In the genomic region with DNA sequence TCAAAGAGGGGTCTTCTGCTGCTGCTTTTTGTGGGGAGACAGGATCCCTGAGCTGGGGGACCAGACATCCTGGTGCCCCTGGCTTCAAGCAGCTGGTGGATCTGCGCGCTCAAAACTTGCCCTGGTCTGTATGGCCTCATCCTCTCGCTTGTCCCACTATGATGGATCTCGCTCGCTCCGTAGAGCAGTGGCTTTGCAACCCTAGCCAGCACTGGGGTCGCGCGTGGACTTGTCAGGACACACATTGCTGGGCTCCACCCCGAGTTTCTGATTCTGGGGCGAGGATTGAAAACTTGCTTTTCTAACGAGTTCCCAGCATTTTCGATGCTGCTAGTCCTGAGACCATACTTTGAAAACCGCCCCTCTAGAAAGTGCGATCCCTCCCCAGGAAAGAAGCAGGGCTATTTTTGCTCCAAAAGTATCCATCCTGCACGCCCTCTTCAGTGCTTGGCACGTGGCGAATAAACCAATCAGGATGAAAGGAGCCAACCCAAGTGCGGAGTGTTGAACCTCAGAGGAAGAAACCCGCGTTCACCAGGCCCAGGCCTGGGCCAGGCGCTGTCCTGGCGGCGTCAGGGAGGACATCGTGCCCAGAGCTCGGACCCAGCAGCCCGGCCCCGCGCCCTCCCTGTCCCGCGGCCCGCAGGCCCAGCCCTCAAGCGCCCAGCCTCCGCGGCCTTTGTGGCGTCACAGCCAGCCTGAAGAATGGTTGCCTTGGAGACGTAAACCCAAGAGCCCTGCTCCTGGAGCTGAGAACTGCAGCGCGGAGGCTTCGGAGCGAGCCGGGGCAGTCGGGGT, we compare ENCODE assay signal across 10 cellular contexts. TPM values are rescaled to one million over a fixed set of nuclear protein-coding genes. Genes with fewer than 3 reads are reported as not detected.
A peak's percentile ranks its signal among the peaks of the same experiment; 100 is the strongest.
DNase-seq lines count a peak whose midpoint lies in the region; ATAC-seq and TF ChIP-seq lines count a peak whose summit lies in the region.
"Had no signal": no experiment of that assay in that cellular context is flagged by ENCODE, and none has a peak within 500 bp of the region (broad histone marks: within the 10 kb centered on the region; RNA-seq: fewer than 3 reads in every experiment).

A gene (plus strand): TSS at position 731 of the 798 bp plus-strand sequence. CDS start 1,092 bp downstream, outside the sequence.

- H3K9me3 ChIP-seq in mucosa of descending colon (no peaks in the 10 kb centered on the region), aorta (ENCODE audit: control insufficient read depth, low read length) (no peaks in the 10 kb centered on the region)
- H3K9me3 ChIP-seq: SK-N-SH had no signal

- H3K27me3 ChIP-seq in aorta (ENCODE audit: control insufficient read depth in 1 of 2, insufficient read depth in 2 of 2, low read length in 1 of 2), result no peaks in the 10 kb centered on the region

- ATAC-seq in Right ventricle myocardium superior (ENCODE audit: poor library complexity) (peak; percentile 73), mucosa of descending colon (peak; percentile 27), aorta (ENCODE audit: low FRiP score) (peak; percentile 74), HG03135 (IDR thresholded peaks at IDR 0.05; ENCODE audit: unreplicated experiment) (no peak), GM19452 (IDR thresholded peaks at IDR 0.05; ENCODE audit: unreplicated experiment) (no peak)

- intact Hi-C loops in Right ventricle myocardium superior (cut with DNase I) (loop anchor here (5.0 kb wide), 1 partner anchor 262 kb away; no protein-coding TSS in a partner anchor), cardiac septum (cut with DNase I) (no loop called here), mucosa of descending colon (cut with DNase I, micrococcal nuclease) (loop anchor here (5.0 to 10.0 kb wide), 3 partner anchors 137 to 260 kb away; no protein-coding TSS in a partner anchor), aorta (cut with DNase I) (no loop called here)

- H3K4me1 ChIP-seq in mucosa of descending colon (ENCODE audit: low read depth) (no peaks in the 10 kb centered on the region), aorta (ENCODE audit: control insufficient read depth in 1 of 2, insufficient read depth in 2 of 2, low read length in 2 of 2) (no peaks in the 10 kb centered on the region)

- H3K4me3 ChIP-seq in mucosa of descending colon (no peak within 1 kb of the TSS), aorta (ENCODE audit: low read length in 2 of 2) (no peak within 1 kb of the TSS)
- H3K4me3 ChIP-seq: BLaER1 treated with 17β-estradiol and CSF1 and Interleukin-3, amounts not matched to agents 10 nM and 100 nM had no signal

- H3K36me3 ChIP-seq in mucosa of descending colon (ENCODE audit: low read depth), result no peaks in the 10 kb centered on the region
- H3K36me3 ChIP-seq in aorta (ENCODE audit: control insufficient read depth in 1 of 2, insufficient read depth in 2 of 2, low read length in 1 of 2), result no peaks in the 10 kb centered on the region
- H3K36me3 ChIP-seq: BLaER1 treated with 17β-estradiol and CSF1 and Interleukin-3, amounts not matched to agents 10 nM and 100 nM had no signal

- H3K27ac ChIP-seq in aorta (ENCODE audit: low read depth in 1 of 2, low read length in 2 of 2), result no peak within 1 kb of the TSS
- H3K27ac ChIP-seq: BLaER1 treated with 17β-estradiol and CSF1 and Interleukin-3, amounts not matched to agents 10 nM and 100 nM had no signal

- DNase-seq in Right ventricle myocardium superior, result peak; percentile 71
- no peak for DNase-seq in cardiac septum (ENCODE audit: low spot score)
- peak; percentile 24 for DNase-seq in fibroblast of gingiva (ENCODE audit: low read depth)
- DNase-seq in mucosa of descending colon, result peak in 1 of 3 donors; percentile 17
- peak; percentile 78 to 85 for DNase-seq in aorta
- DNase-seq in stimulated activated naive CD4-positive, alpha-beta T cell treated with Interleukin-2 at 50 U/mL for 16 hours (lab: John Stamatoyannopoulos, UW), result no peak
- DNase-seq: SK-N-SH had no signal

- 30 to 35% methylated on average over 37 to 43 of the region's 43 CpGs for WGBS in aorta, 2 donors

- TF ChIP-seq CTCF in mucosa of descending colon (IDR thresholded peaks at IDR 0.05), result no peak

RNA-seq across cellular contexts. Expression of the gene that starts here (rescaled TPM):
- total RNA-seq in Right ventricle myocardium superior, result not detected
- not detected for total RNA-seq in cardiac septum
- total RNA-seq in mucosa of descending colon, result not detected
- total RNA-seq in aorta, result not detected
- not detected for polyA plus RNA-seq in aorta
- polyA plus RNA-seq: SK-N-SH had no signal

Comparison
In these comparisons a context has a peak if more than half of its experiments do, and no peak if none do; other contexts are left out.
1. intact Hi-C loops: an anchor here in Right ventricle myocardium superior (5.0 kb wide) and mucosa of descending colon (5.0 to 10.0 kb wide); none called in cardiac septum and aorta.
2. Peak in DNase-seq and ATAC-seq in Right ventricle myocardium superior; RNA of the gene not detected or under 1 TPM.
3. Peak in ATAC-seq in mucosa of descending colon; RNA of the gene not detected or under 1 TPM.
4. Peak in DNase-seq and ATAC-seq in aorta; RNA of the gene not detected or under 1 TPM.